ENCODE assay signal across 8 cellular contexts in the genomic region with DNA sequence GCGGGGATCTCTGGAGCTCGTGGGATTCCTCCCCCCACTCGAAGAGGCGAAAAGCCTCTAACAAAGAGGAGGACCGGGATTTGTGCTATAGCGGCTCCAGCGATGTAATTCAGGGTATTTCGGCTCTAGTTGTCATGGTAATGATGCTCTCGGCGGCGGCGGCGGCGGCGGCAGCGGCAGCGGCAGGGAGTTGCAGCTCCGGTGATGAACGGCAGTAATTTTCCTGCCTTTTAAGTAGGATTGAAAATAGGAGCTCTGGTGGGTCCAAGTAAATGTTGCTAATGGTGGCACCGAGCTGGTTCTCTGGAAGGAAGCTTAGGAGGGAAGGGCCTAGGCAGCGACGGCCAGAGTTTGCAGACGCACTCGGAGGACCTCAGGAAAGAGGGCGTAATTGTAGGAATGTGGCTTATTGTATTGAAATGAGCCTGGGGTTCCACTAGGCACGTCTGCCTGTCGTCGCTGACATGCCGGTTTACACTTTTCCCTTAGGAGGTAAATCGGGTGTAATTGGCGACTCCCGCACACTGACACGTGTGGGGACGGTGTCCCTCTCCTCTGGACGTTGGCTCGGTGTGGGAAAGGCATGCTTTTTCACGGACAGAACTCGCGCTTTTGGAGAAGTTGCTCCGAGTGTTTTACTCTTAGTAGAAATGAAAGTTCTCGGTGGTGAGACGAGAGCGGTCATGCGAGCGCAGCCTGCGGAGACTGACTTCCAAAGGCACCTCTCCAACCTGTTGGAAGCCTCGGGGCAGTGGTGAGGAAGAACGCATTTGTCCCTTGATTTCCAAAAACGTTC. TPM values are rescaled to one million over a fixed set of nuclear protein-coding genes. Genes with fewer than 3 reads are reported as not detected.
DNase-seq lines count a peak whose midpoint lies in the region; ATAC-seq, FAIRE-seq and TF ChIP-seq lines count a peak whose summit lies in the region.

No MANE protein-coding gene starts in this region.

- peak overlapping the region; percentile 94 to 100 (median 98) for H3K4me3 Mint-ChIP-seq in IgD-negative memory B cell

- H3K27ac Mint-ChIP-seq in IgD-negative memory B cell: peak overlapping the region; percentile 99

- DNase-seq in D341Med (ENCODE audit: low spot score) (peak; percentile 51), T-helper 1 cell (peak in 4 of 5 donors; percentile 33 to 50 (median 48)), brain microvascular endothelial cell (peak; percentile 53), iris pigment epithelial cell (ENCODE audit: low read depth) (peak; percentile 73), small intestine (peak; percentile 33), NCI-H128 (lab: John Stamatoyannopoulos, UW; ENCODE audit: unreplicated experiment) (no peak)

- H3K27me3 Mint-ChIP-seq in IgD-negative memory B cell: peaks cover 52% of the 10 kb centered on the region

- FAIRE-seq in small intestine (lab: Jason Lieb, UNC): no peak

- H3K9me3 Mint-ChIP-seq in IgD-negative memory B cell: no peaks in the 10 kb centered on the region

- H3K36me3 Mint-ChIP-seq in IgD-negative memory B cell: no peaks in the 10 kb centered on the region

- no peaks in the 10 kb centered on the region for H3K36me3 ChIP-seq in brain microvascular endothelial cell (replicated peaks)
- no peaks in the 10 kb centered on the region for H3K36me3 ChIP-seq in small intestine (ENCODE audit: control insufficient read depth in 2 of 2, insufficient read depth in 2 of 2, low read length in 2 of 2)

- TF ChIP-seq CTCF in brain microvascular endothelial cell (IDR thresholded peaks at IDR 0.05; ENCODE audit: low read depth, low read length, missing control alignments): no peak

- H3K27ac ChIP-seq in brain microvascular endothelial cell (peak overlapping the region; percentile 88), small intestine (ENCODE audit: low read depth in 1 of 2, low read length in 1 of 2) (no peak overlapping the region)

- H3K27me3 ChIP-seq in brain microvascular endothelial cell (replicated peaks) (peaks cover 5% of the 10 kb centered on the region), small intestine (ENCODE audit: control insufficient read depth in 2 of 2, insufficient read depth in 2 of 2, low read length in 2 of 2) (peaks cover 0 to 26% of the 10 kb centered on the region in 2 donors)

- H3K4me1 ChIP-seq in small intestine (ENCODE audit: control insufficient read depth in 2 of 2, insufficient read depth in 1 of 2, low read depth in 1 of 2, low read length in 1 of 2): peaks cover 6 to 11% of the 10 kb centered on the region in 2 donors

- WGBS in small intestine, 3 donors: 1% methylated on average over 49 of the region's 49 CpGs

- peaks cover 34 to 36% (median 36%) of the 10 kb centered on the region in 3 donors for H3K4me1 Mint-ChIP-seq in IgD-negative memory B cell

- H3K4me3 ChIP-seq in brain microvascular endothelial cell (ENCODE audit: low read depth, low read length) (peak overlapping the region; percentile 81), small intestine (ENCODE audit: low read depth in 1 of 2, low read length in 2 of 2) (peak overlapping the region in 1 of 2 donors; percentile 71)

- H3K9me3 ChIP-seq in small intestine (ENCODE audit: control insufficient read depth, low read depth): no peaks in the 10 kb centered on the region

- in situ Hi-C loops in brain microvascular endothelial cell (cut with HindIII; ENCODE audit: low pct_ligation_motif_present, low sequenced_read_pairs): no loop called here

- ATAC-seq in HG02885 (IDR thresholded peaks at IDR 0.05; ENCODE audit: poor library complexity, unreplicated experiment): no peak

RNA-seq across cellular contexts. Expression of gene NR4A3, which starts 1.1 kb away (rescaled TPM):
- 0.60 TPM for polyA plus RNA-seq in IgD-negative memory B cell
- 1 to 10 TPM in 1 of 3 donors, under 1 TPM in 1, not detected in 1; 0.81 to 1.0 TPM for polyA plus RNA-seq in small intestine
